ENCODE assay signal across 28 cellular contexts in the genomic region with DNA sequence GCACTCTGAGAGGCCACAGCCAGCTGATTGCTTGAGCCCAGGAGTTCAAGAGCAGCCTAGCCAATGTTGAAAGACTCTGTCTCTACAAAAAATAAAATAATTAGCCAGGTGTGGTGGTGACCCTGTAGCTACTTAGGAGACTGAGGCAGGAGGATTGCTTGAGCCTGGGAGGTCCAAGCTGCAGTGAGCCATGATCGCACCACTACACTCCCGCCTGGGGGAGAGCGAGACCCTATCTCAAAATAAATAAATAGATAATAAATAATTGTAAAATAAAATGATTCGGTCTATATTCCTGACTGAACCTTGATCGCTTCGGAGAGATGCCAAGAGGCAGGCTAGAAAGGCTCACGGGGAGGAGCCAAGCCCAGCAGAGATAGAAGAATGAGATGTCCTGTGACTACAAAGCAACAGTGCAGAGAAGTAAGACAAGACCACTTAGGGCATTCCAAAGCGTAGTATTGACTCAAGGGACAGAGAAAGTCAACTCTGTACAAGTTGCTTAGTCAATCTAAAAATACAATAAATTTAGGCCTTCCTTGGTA. TPM values are rescaled to one million over a fixed set of nuclear protein-coding genes. Genes with fewer than 3 reads are reported as not detected.
"Had no signal": no experiment of that assay in that cellular context is flagged by ENCODE, and none has a peak within 500 bp of the region (broad histone marks: within the 10 kb centered on the region; RNA-seq: fewer than 3 reads in every experiment).

No MANE protein-coding gene starts in this region.

- H3K27ac Mint-ChIP-seq: stimulated activated effector memory CD8-positive, alpha-beta T cell treated with anti-CD3 and anti-CD28 coated beads, Interleukin-12 subunit alpha, Interleukin-12 subunit beta, amount 100 ng/mL, for 72 hours; stimulated activated memory B cell treated with anti-CD40 and anti-IgM and Interleukin-4, amounts not matched to agents 10 μg/mL and 1 μg/mL and 100 μg/mL, for 72 hours; stimulated activated naive B cell treated with anti-CD40 and anti-IgM and Interleukin-4, amounts not matched to agents 10 μg/mL and 1 μg/mL and 100 μg/mL, for 72 hours; stimulated activated naive CD8-positive, alpha-beta T cell treated with anti-CD3 and anti-CD28 coated beads, Interleukin-15, Interleukin-2, amounts not matched to agents 100 ng/mL and 50 ng/mL, for 24 hours; type B pancreatic cell had no signal

- DNase-seq: stimulated activated CD4-positive, alpha-beta T cell treated with anti-CD3 and anti-CD28 coated beads, Interleukin-2, amount 100 ng/mL, for 48 hours; stimulated activated CD4-positive, alpha-beta T cell treated with anti-CD3 and anti-CD28 coated beads, Interleukin-4, amount 100 ng/mL, for 1 hour; stimulated activated CD4-positive, alpha-beta T cell treated with anti-CD3 and anti-CD28 coated beads, Interleukin-4, amount 100 ng/mL, for 24 hours; stimulated activated CD4-positive, alpha-beta T cell treated with anti-CD3 and anti-CD28 coated beads, Interleukin-4, amount 100 ng/mL, for 4 hours; stimulated activated CD8-positive, alpha-beta memory T cell treated with anti-CD3 and anti-CD28 coated beads, Interleukin-4, amount 100 ng/mL, for 48 hours; stimulated activated naive B cell treated with anti-CD40 and anti-IgM and Interleukin-4, amounts not matched to agents 10 μg/mL and 1 μg/mL and 100 μg/mL, for 72 hours; stimulated activated naive CD4-positive, alpha-beta T cell; stimulated activated naive CD4-positive, alpha-beta T cell treated with Interleukin-2 at 50 U/mL for 16 hours; stimulated activated naive CD8-positive, alpha-beta T cell treated with anti-CD3 and anti-CD28 coated beads, Interleukin-15, amount 100 ng/mL, for 72 hours; stimulated activated naive CD8-positive, alpha-beta T cell treated with anti-CD3 and anti-CD28 coated beads, Interleukin-15, Interleukin-2, amounts not matched to agents 100 U/mL and 50 U/mL, for 24 hours; stomach; substantia nigra; testis; tibial artery; transverse colon; trophoblast cell; upper lobe of left lung; upper lobe of right lung; uterus had no signal

- H3K27me3 Mint-ChIP-seq: stimulated activated memory B cell treated with anti-CD40 and anti-IgM and Interleukin-4, amounts not matched to agents 10 μg/mL and 1 μg/mL and 100 μg/mL, for 72 hours; stimulated activated naive CD8-positive, alpha-beta T cell treated with anti-CD3 and anti-CD28 coated beads, Interleukin-15, amount 100 ng/mL, for 72 hours; stimulated activated naive CD8-positive, alpha-beta T cell treated with anti-CD3 and anti-CD28 coated beads, Interleukin-15, Interleukin-2, amounts not matched to agents 100 ng/mL and 50 ng/mL, for 24 hours; type B pancreatic cell had no signal

- FAIRE-seq: urothelium cell line had no signal

- H3K27ac ChIP-seq: stomach, suprapubic skin, testis, thoracic aorta, tibial artery, tibial nerve, transverse colon, upper lobe of left lung, upper lobe of right lung, uterus, vagina had no signal

- H3K4me1 Mint-ChIP-seq: stimulated activated effector memory CD8-positive, alpha-beta T cell treated with anti-CD3 and anti-CD28 coated beads, Interleukin-12 subunit alpha, Interleukin-12 subunit beta, amount 100 ng/mL, for 72 hours; stimulated activated memory B cell treated with anti-CD40 and anti-IgM and Interleukin-4, amounts not matched to agents 10 μg/mL and 1 μg/mL and 100 μg/mL, for 72 hours; stimulated activated naive B cell treated with anti-CD40 and anti-IgM and Interleukin-4, amounts not matched to agents 10 μg/mL and 1 μg/mL and 100 μg/mL, for 72 hours; stimulated activated naive CD8-positive, alpha-beta T cell treated with anti-CD3 and anti-CD28 coated beads, Interleukin-15, amount 100 ng/mL, for 72 hours had no signal

- H3K4me3 ChIP-seq: stomach, suprapubic skin, testis, thoracic aorta, tibial artery, tibial nerve, transverse colon, upper lobe of left lung, upper lobe of right lung, uterus, vagina had no signal

- ATAC-seq: stimulated activated effector memory CD8-positive, alpha-beta T cell treated with anti-CD3 and anti-CD28 coated beads, Interleukin-12 subunit alpha, Interleukin-12 subunit beta, amount 100 ng/mL, for 72 hours; stimulated activated memory B cell treated with anti-CD40 and anti-IgM and Interleukin-4, amounts not matched to agents 10 μg/mL and 1 μg/mL and 100 μg/mL, for 72 hours; stimulated activated naive B cell treated with anti-CD40 and anti-IgM and Interleukin-4, amounts not matched to agents 10 μg/mL and 1 μg/mL and 100 μg/mL, for 72 hours; stimulated activated naive CD8-positive, alpha-beta T cell treated with anti-CD3 and anti-CD28 coated beads, Interleukin-15, amount 100 ng/mL, for 72 hours; stimulated activated naive CD8-positive, alpha-beta T cell treated with anti-CD3 and anti-CD28 coated beads, Interleukin-15, Interleukin-2, amounts not matched to agents 100 U/mL and 50 U/mL, for 24 hours; upper lobe of right lung had no signal

- H3K9me3 ChIP-seq: stomach, suprapubic skin, testis, thoracic aorta, tibial artery, tibial nerve, transverse colon, upper lobe of left lung, upper lobe of right lung, uterus, vagina had no signal

- H3K4me1 ChIP-seq: stomach, suprapubic skin, testis, tibial artery, tibial nerve, transverse colon, upper lobe of left lung, upper lobe of right lung, uterus, vagina had no signal

- H3K36me3 ChIP-seq: stomach, suprapubic skin, thoracic aorta, tibial artery, tibial nerve, transverse colon, upper lobe of left lung, upper lobe of right lung, uterus, vagina had no signal

- H3K27me3 ChIP-seq: stomach, suprapubic skin, testis, tibial nerve, upper lobe of left lung, upper lobe of right lung, uterus, vagina had no signal

- H3K4me3 Mint-ChIP-seq: stimulated activated effector memory CD8-positive, alpha-beta T cell treated with anti-CD3 and anti-CD28 coated beads, Interleukin-12 subunit alpha, Interleukin-12 subunit beta, amount 100 ng/mL, for 72 hours; stimulated activated memory B cell treated with anti-CD40 and anti-IgM and Interleukin-4, amounts not matched to agents 10 μg/mL and 1 μg/mL and 100 μg/mL, for 72 hours; stimulated activated naive B cell treated with anti-CD40 and anti-IgM and Interleukin-4, amounts not matched to agents 10 μg/mL and 1 μg/mL and 100 μg/mL, for 72 hours; stimulated activated naive CD8-positive, alpha-beta T cell treated with anti-CD3 and anti-CD28 coated beads, Interleukin-15, amount 100 ng/mL, for 72 hours; stimulated activated naive CD8-positive, alpha-beta T cell treated with anti-CD3 and anti-CD28 coated beads, Interleukin-15, Interleukin-2, amounts not matched to agents 100 ng/mL and 50 ng/mL, for 24 hours; type B pancreatic cell had no signal

- H3K9me3 Mint-ChIP-seq: stimulated activated effector memory CD8-positive, alpha-beta T cell treated with anti-CD3 and anti-CD28 coated beads, Interleukin-12 subunit alpha, Interleukin-12 subunit beta, amount 100 ng/mL, for 72 hours; stimulated activated naive B cell treated with anti-CD40 and anti-IgM and Interleukin-4, amounts not matched to agents 10 μg/mL and 1 μg/mL and 100 μg/mL, for 72 hours; stimulated activated naive CD8-positive, alpha-beta T cell treated with anti-CD3 and anti-CD28 coated beads, Interleukin-15, amount 100 ng/mL, for 72 hours; stimulated activated naive CD8-positive, alpha-beta T cell treated with anti-CD3 and anti-CD28 coated beads, Interleukin-15, Interleukin-2, amounts not matched to agents 100 ng/mL and 50 ng/mL, for 24 hours; type B pancreatic cell had no signal

- H3K36me3 Mint-ChIP-seq: stimulated activated effector memory CD8-positive, alpha-beta T cell treated with anti-CD3 and anti-CD28 coated beads, Interleukin-12 subunit alpha, Interleukin-12 subunit beta, amount 100 ng/mL, for 72 hours; stimulated activated memory B cell treated with anti-CD40 and anti-IgM and Interleukin-4, amounts not matched to agents 10 μg/mL and 1 μg/mL and 100 μg/mL, for 72 hours; stimulated activated naive B cell treated with anti-CD40 and anti-IgM and Interleukin-4, amounts not matched to agents 10 μg/mL and 1 μg/mL and 100 μg/mL, for 72 hours; type B pancreatic cell had no signal

RNA-seq across cellular contexts. Expression of gene SHISA2, which starts 12.8 kb away (rescaled TPM):
- total RNA-seq: transverse colon, vagina had no signal
